ENCODE assay signal across 8 cellular contexts in genomic region chr10:31706921-31707571, GRCh38.
A peak's percentile ranks its signal among the peaks of the same experiment; 100 is the strongest.
DNase-seq lines count a peak whose midpoint lies in the region; ATAC-seq, FAIRE-seq and TF ChIP-seq lines count a peak whose summit lies in the region.

No MANE protein-coding gene starts in this region.

- H2AK5ac ChIP-seq in H1 (ENCODE audit: low read depth, low read length), result 0 out of 2 replicates have a peak overlapping the region, but pooled peaks have one; percentile 39

- peaks cover 7% of the 10 kb centered on the region for H3K36me3 Mint-ChIP-seq in osteocyte (ENCODE audit: unreplicated experiment)

- no peak overlapping the region for H3K23ac ChIP-seq in H1 (ENCODE audit: insufficient read length)

- no peak for TF ChIP-seq POLR2A in NB4 (IDR thresholded peaks at IDR 0.05; ENCODE audit: extremely low read depth, insufficient read length)
- no peak for TF ChIP-seq POLR2A in H1 (IDR thresholded peaks at IDR 0.05; ENCODE audit: control extremely low read depth in 1 of 2, low read depth in 2 of 2, low read length in 2 of 2)

- peaks cover 30% of the 10 kb centered on the region for H3K4me1 Mint-ChIP-seq in osteocyte (ENCODE audit: unreplicated experiment)

- ATAC-seq in GM21825 (IDR thresholded peaks at IDR 0.05; ENCODE audit: unreplicated experiment) (peak; percentile 27), GM18861 (IDR thresholded peaks at IDR 0.05; ENCODE audit: unreplicated experiment) (no peak)

- H3K4me3 ChIP-seq in GM08714 (ENCODE audit: low read length), result peak overlapping the region; percentile 17; the same call in 1 of the 2 replicates
- H3K4me3 ChIP-seq in NB4 (ENCODE audit: low read depth, low read length), result peak overlapping the region; percentile 41
- H3K4me3 ChIP-seq in H1 (ENCODE audit: extremely low read depth in 1 of 4, insufficient read depth in 2 of 4, low read depth in 3 of 4, low read length in 4 of 4), result no peak overlapping the region

- H3K4me1 ChIP-seq in H1 (replicated peaks in 1 of 4; ENCODE audit: control insufficient read depth in 3 of 4, insufficient read depth in 4 of 4, low read length in 3 of 4), result peaks cover 0 to 9% (median 5%) of the 10 kb centered on the region in 4 experiments; a peak in 5 of 7 replicates

- peaks cover 27 to 28% of the 10 kb centered on the region in 2 experiments for H3K9me3 ChIP-seq in H1 (ENCODE audit: insufficient read depth in 2 of 2, low read depth in 1 of 2, low read length in 1 of 2)

- H4K20me1 ChIP-seq in H1 (replicated peaks in 1 of 2; ENCODE audit: control insufficient read depth in 1 of 2, insufficient read depth in 2 of 2, low read length in 2 of 2), result no peaks in the 10 kb centered on the region

- no peak overlapping the region for H4K5ac ChIP-seq in H1 (ENCODE audit: insufficient read length, low read depth, low read length)

- peak overlapping the region; percentile 15 for H3K4ac ChIP-seq in H1 (replicated peaks; ENCODE audit: insufficient read length, low read depth, low read length)

- no peak overlapping the region for H3K14ac ChIP-seq in H1 (ENCODE audit: insufficient read length)

- WGBS in H1 (ENCODE audit: extremely low coverage in 1 of 2, insufficient coverage in 1 of 2, insufficient read length in 1 of 2, insufficient replicate concordance in 2 of 2, low coverage in 1 of 2, low lambda C conversion rate in 2 of 2, missing lambda C conversion rate in 1 of 2), 2 experiments, result 80% methylated on average over 11 of the region's 11 CpGs; no CpG with 5 or more reads in 1 of the 2 experiments

- no peak overlapping the region for H3K56ac ChIP-seq in H1 (replicated peaks; ENCODE audit: insufficient read length, low read depth, low read length)

- CTCF ChIA-PET in H1 (lab: Charles Lee; ENCODE audit: partially characterized antibody), result no interaction called here
- CTCF ChIA-PET in HEK293T (lab: Yijun Ruan, JAX), result no interaction called here

- no peaks in the 10 kb centered on the region for H3K27me3 ChIP-seq in H1 (replicated peaks in 1 of 4; ENCODE audit: control insufficient read depth in 3 of 4, extremely low read depth in 1 of 4, insufficient read depth in 3 of 4, low read length in 3 of 4)

- peak overlapping the region; percentile 85 for H3K27ac Mint-ChIP-seq in osteocyte (ENCODE audit: unreplicated experiment)

- no peak overlapping the region for H3K18ac ChIP-seq in H1 (ENCODE audit: extremely low read depth, low read length)

- H2BK15ac ChIP-seq in H1 (ENCODE audit: low read length), result 0 out of 2 replicates have a peak overlapping the region, but pooled peaks have one; percentile 10

- H2BK5ac ChIP-seq in H1 (ENCODE audit: low read depth, low read length), result peak overlapping the region; percentile 71; the same call in 1 of the 2 replicates

- H3K79me2 ChIP-seq in H1 (ENCODE audit: control insufficient read depth in 1 of 2, insufficient read depth in 2 of 2, low read length in 2 of 2), result no peaks in the 10 kb centered on the region

- no peak for TF ChIP-seq RAD21 in H1 (IDR thresholded peaks at IDR 0.05 in 1 of 2, conservative IDR thresholded peaks at IDR 0.05 in 1 of 2; ENCODE audit: low read depth in 2 of 2, low read length in 2 of 2)

- no peaks in the 10 kb centered on the region for H3K23me2 ChIP-seq in H1 (ENCODE audit: low read depth, low read length)

- no peak overlapping the region for H2BK120ac ChIP-seq in H1 (replicated peaks; ENCODE audit: low read depth, low read length)

- H2BK20ac ChIP-seq in H1 (ENCODE audit: low read length), result 0 out of 2 replicates have a peak overlapping the region, but pooled peaks have one; percentile 72

- TF ChIP-seq CTCF in NB4 (IDR thresholded peaks at IDR 0.05; ENCODE audit: low read depth, low read length) (no peak), H1 (IDR thresholded peaks at IDR 0.05; ENCODE audit: control extremely low read depth in 1 of 3, insufficient read depth in 1 of 3, low read depth in 1 of 3, low read length in 3 of 3) (no peak), osteocyte (IDR thresholded peaks at IDR 0.05) (no peak)

- H3K27ac ChIP-seq in H1 (ENCODE audit: low read depth, low read length), result no peak overlapping the region

- no peak overlapping the region for H2BK12ac ChIP-seq in H1 (ENCODE audit: low read depth, low read length)

- no peak overlapping the region for H4K91ac ChIP-seq in H1 (replicated peaks; ENCODE audit: insufficient read length, low read length)

- H3K4me2 ChIP-seq in H1 (ENCODE audit: insufficient read depth in 1 of 2, low read depth in 2 of 2, low read length in 2 of 2), result 0 out of 4 replicates have a peak overlapping the region, but pooled peaks of 1 of the 2 experiments have one; percentile 4

- peak overlapping the region; percentile 71; the same call in 1 of the 2 replicates for H2AFZ ChIP-seq in H1 (ENCODE audit: low read length)

- POLR2A ChIA-PET in H1 (lab: Charles Lee; ENCODE audit: partially characterized antibody), result no interaction called here
- POLR2A ChIA-PET in HEK293T (lab: Yijun Ruan, JAX), result no interaction called here

- TF ChIP-seq EP300 in H1 (IDR thresholded peaks at IDR 0.05; ENCODE audit: borderline replicate concordance in 1 of 2, low read depth in 2 of 2, low read length in 2 of 2), result no peak

- no peak overlapping the region for H3K9ac ChIP-seq in H1 (replicated peaks in 1 of 4; ENCODE audit: extremely low read depth in 1 of 4, low read depth in 3 of 4, low read length in 3 of 4)

- H3K9me3 Mint-ChIP-seq in osteocyte (ENCODE audit: unreplicated experiment), result peaks cover 12% of the 10 kb centered on the region

- H3K79me1 ChIP-seq in H1 (ENCODE audit: low read depth, low read length), result no peaks in the 10 kb centered on the region

- peak overlapping the region; percentile 28 for H3K4me3 Mint-ChIP-seq in osteocyte (ENCODE audit: unreplicated experiment)

- no peak overlapping the region for H4K8ac ChIP-seq in H1 (ENCODE audit: extremely low read depth, insufficient read depth, low read length)

- H3K36me3 ChIP-seq in H1 (ENCODE audit: control insufficient read depth in 2 of 4, insufficient read depth in 4 of 4, low read length in 3 of 4), result no peaks in the 10 kb centered on the region

- no peaks in the 10 kb centered on the region for H3K27me3 Mint-ChIP-seq in osteocyte (ENCODE audit: unreplicated experiment)

- DNase-seq in NB4 (ENCODE audit: low read depth) (peak; percentile 81), H1 (ENCODE audit: low read depth in 1 of 2, low spot score in 2 of 2) (no peak), osteocyte (ENCODE audit: extremely low spot score, unreplicated experiment) (peak; percentile 78), NCI-H446 (lab: John Stamatoyannopoulos, UW) (no peak), HEK293T (ENCODE audit: extremely low spot score) (no peak)

- no peak for FAIRE-seq in H1 (lab: Jason Lieb, UNC)

TF ChIP-seq in H1, 55 proteins besides CTCF, POLR2A, EP300 and RAD21 (continues in another document):
- TF ChIP-seq SRF (IDR thresholded peaks at IDR 0.05; ENCODE audit: low read depth, low read length) (no peak), CREB1 (IDR thresholded peaks at IDR 0.05) (no peak), RNF2 (IDR thresholded peaks at IDR 0.05; ENCODE audit: borderline replicate concordance, low read depth, low read length, missing control alignments, poor library complexity, severe bottlenecking) (no peak), BACH1 (IDR thresholded peaks at IDR 0.05; ENCODE audit: low read length) (no peak), PHF8 (conservative IDR thresholded peaks at IDR 0.05; ENCODE audit: low read depth, low read length) (no peak), HDAC2 (IDR thresholded peaks at IDR 0.05; ENCODE audit: borderline replicate concordance in 1 of 2, low read depth in 2 of 2, low read length in 2 of 2) (no peak), ASH2L (IDR thresholded peaks at IDR 0.05; ENCODE audit: low read length) (no peak), BRCA1 (IDR thresholded peaks at IDR 0.05; ENCODE audit: low read depth, low read length) (no peak), USF2 (IDR thresholded peaks at IDR 0.05; ENCODE audit: low read length) (no peak), TBP (IDR thresholded peaks at IDR 0.05; ENCODE audit: low read depth, low read length) (no peak), CHD1 (IDR thresholded peaks at IDR 0.05; ENCODE audit: low read depth, low read length) (no peak), SIRT6 (IDR thresholded peaks at IDR 0.05; ENCODE audit: low read length) (no peak), SP1 (IDR thresholded peaks at IDR 0.05; ENCODE audit: low read depth, low read length) (no peak)

TF ChIP-seq in HEK293T, 16 proteins besides CTCF, POLR2A, EP300 and RAD21:
- TF ChIP-seq CTBP1 (IDR thresholded peaks at IDR 0.05; ENCODE audit: borderline replicate concordance) (no peak), ARNT (IDR thresholded peaks at IDR 0.05) (no peak), BHLHE40 (IDR thresholded peaks at IDR 0.05; ENCODE audit: borderline replicate concordance) (no peak), TARDBP (IDR thresholded peaks at IDR 0.05) (no peak), PKNOX1 (IDR thresholded peaks at IDR 0.05) (no peak), FOXM1 (IDR thresholded peaks at IDR 0.05; ENCODE audit: borderline replicate concordance) (no peak), HDGF (IDR thresholded peaks at IDR 0.05; ENCODE audit: borderline replicate concordance) (no peak)

Comparison
In these comparisons a context has a peak if more than half of its experiments do, and no peak if none do; other contexts are left out.
1. H3K4me3 ChIP-seq: peak in GM08714 (single experiment) and NB4 (single experiment); none in H1 (0 of 4).
2. DNase-seq: peak in NB4 (single experiment) and osteocyte (single experiment); none in H1 (0 of 2), NCI-H446 (0 of 2) and HEK293T (single experiment).